ENCODE assay signal across 3 cellular contexts in genomic region chr1:247476328-247477058, GRCh38. TPM values are rescaled to one million over a fixed set of nuclear protein-coding genes. Genes with fewer than 3 reads are reported as not detected.
"Had no signal": no experiment of that assay in that cellular context is flagged by ENCODE, and none has a peak within 500 bp of the region (broad histone marks: within the 10 kb centered on the region; RNA-seq: fewer than 3 reads in every experiment).

No MANE protein-coding gene starts in this region.

RNA-seq across cellular contexts. Expression of gene OR2B11, which starts 18.6 kb away (rescaled TPM):
- polyA plus RNA-seq: adipose tissue, liver had no signal

RNA-seq across cellular contexts. Expression of gene OR2C3, which starts 59.7 kb away (rescaled TPM):
- polyA plus RNA-seq: liver; naive thymus-derived CD4-positive, alpha-beta T cell had no signal
